ENCODE assay signal across 11 cellular contexts in genomic region chr21:31656199-31657095, GRCh38. TPM values are rescaled to one million over a fixed set of nuclear protein-coding genes. Genes with fewer than 3 reads are reported as not detected.
DNase-seq lines count a peak whose midpoint lies in the region; ATAC-seq, FAIRE-seq and TF ChIP-seq lines count a peak whose summit lies in the region.
"Had no signal": no experiment of that assay in that cellular context is flagged by ENCODE, and none has a peak within 500 bp of the region (broad histone marks: within the 10 kb centered on the region; RNA-seq: fewer than 3 reads in every experiment).

No MANE protein-coding gene starts in this region.

- peaks cover 45% of the 10 kb centered on the region for H3K4me1 Mint-ChIP-seq in activated T-helper 1 cell treated with anti-CD3 and anti-CD28 coated beads, Interleukin-12 subunit alpha, Interleukin-12 subunit beta, Interleukin-2, Interleukin-4 antibody, amounts not matched to agents 30 ng/mL and 10 ng/mL and 1 ng/mL, durations not matched to agents 14 hours and 24 hours and 36 hours (ENCODE audit: low read depth)
- peaks cover 23% of the 10 kb centered on the region for H3K4me1 Mint-ChIP-seq in neural crest cell

- no peaks in the 10 kb centered on the region for H3K27me3 ChIP-seq in body of pancreas

- no peak overlapping the region for H3K27ac ChIP-seq in body of pancreas

- no peak for TF ChIP-seq POLR2A in body of pancreas (IDR thresholded peaks at IDR 0.05)

- intact Hi-C loops in activated T-helper 1 cell treated with anti-CD3 and anti-CD28 coated beads, Interleukin-12 subunit alpha, Interleukin-12 subunit beta, Interleukin-2, Interleukin-4 antibody, amounts not matched to agents 30 ng/mL and 10 ng/mL and 1 ng/mL, durations not matched to agents 14 hours and 24 hours and 36 hours (cut with micrococcal nuclease), result loop anchor here (5.0 kb wide), 2 partner anchors 459 to 474 kb away; no protein-coding TSS in a partner anchor
- intact Hi-C loops in body of pancreas (cut with DNase I), result no loop called here

- H3K4me1 ChIP-seq in body of pancreas, result peaks cover 17% of the 10 kb centered on the region

- no peaks in the 10 kb centered on the region for H3K36me3 ChIP-seq in body of pancreas (replicated peaks in 1 of 2; ENCODE audit: insufficient read depth in 1 of 2, low read depth in 2 of 2)

- peaks cover 12% of the 10 kb centered on the region for H3K36me3 Mint-ChIP-seq in activated T-helper 1 cell treated with anti-CD3 and anti-CD28 coated beads, Interleukin-12 subunit alpha, Interleukin-12 subunit beta, Interleukin-2, Interleukin-4 antibody, amounts not matched to agents 30 ng/mL and 10 ng/mL and 1 ng/mL, durations not matched to agents 14 hours and 24 hours and 36 hours (ENCODE audit: low read depth)
- H3K36me3 Mint-ChIP-seq in neural crest cell (ENCODE audit: low read depth), result peaks cover 8% of the 10 kb centered on the region

- ATAC-seq in body of pancreas, result no peak
- ATAC-seq: Right ventricle myocardium inferior had no signal

- no peak overlapping the region for H3K4me3 ChIP-seq in body of pancreas

- no peak overlapping the region for H3K4me3 Mint-ChIP-seq in activated T-helper 1 cell treated with anti-CD3 and anti-CD28 coated beads, Interleukin-12 subunit alpha, Interleukin-12 subunit beta, Interleukin-2, Interleukin-4 antibody, amounts not matched to agents 30 ng/mL and 10 ng/mL and 1 ng/mL, durations not matched to agents 14 hours and 24 hours and 36 hours
- H3K4me3 Mint-ChIP-seq in neural crest cell, result peak overlapping the region; percentile 3
- H3K4me3 Mint-ChIP-seq: nephron had no signal

- H3K9me3 ChIP-seq in body of pancreas, result no peaks in the 10 kb centered on the region

- peak overlapping the region; percentile 49 for H3K27ac Mint-ChIP-seq in activated T-helper 1 cell treated with anti-CD3 and anti-CD28 coated beads, Interleukin-12 subunit alpha, Interleukin-12 subunit beta, Interleukin-2, Interleukin-4 antibody, amounts not matched to agents 30 ng/mL and 10 ng/mL and 1 ng/mL, durations not matched to agents 14 hours and 24 hours and 36 hours
- H3K27ac Mint-ChIP-seq in neural crest cell (ENCODE audit: unreplicated experiment), result no peak overlapping the region
- H3K27ac Mint-ChIP-seq: nephron had no signal

- H3K27me3 Mint-ChIP-seq in activated T-helper 1 cell treated with anti-CD3 and anti-CD28 coated beads, Interleukin-12 subunit alpha, Interleukin-12 subunit beta, Interleukin-2, Interleukin-4 antibody, amounts not matched to agents 30 ng/mL and 10 ng/mL and 1 ng/mL, durations not matched to agents 14 hours and 24 hours and 36 hours (ENCODE audit: insufficient read depth), result peaks cover 2% of the 10 kb centered on the region
- no peaks in the 10 kb centered on the region for H3K27me3 Mint-ChIP-seq in neural crest cell (ENCODE audit: low read depth)

- DNase-seq in stimulated activated naive CD4-positive, alpha-beta T cell treated with Interleukin-2 at 50 U/mL for 16 hours (lab: John Stamatoyannopoulos, UW), result peak; percentile 50
- DNase-seq in stimulated activated naive CD4-positive, alpha-beta T cell (lab: John Stamatoyannopoulos, UW), result no peak
- no peak for DNase-seq in activated T-helper 1 cell treated with anti-CD3 and anti-CD28 coated beads, Interleukin-12 subunit alpha, Interleukin-12 subunit beta, Interleukin-2, Interleukin-4 antibody, amounts not matched to agents 30 ng/mL and 10 ng/mL and 1 ng/mL, durations not matched to agents 14 hours and 24 hours and 36 hours (ENCODE audit: low spot score)
- DNase-seq in neural crest cell (ENCODE audit: low read depth, low spot score), result no peak
- DNase-seq in NCI-H510A treated with DMSO at 0.1 percent for 48 hours (lab: John Stamatoyannopoulos, UW), result no peak
- DNase-seq in GM19239 (ENCODE audit: insufficient read length, low spot score), result no peak
- DNase-seq in NOMO-1 (lab: John Stamatoyannopoulos, UW; ENCODE audit: unreplicated experiment in 2 of 2), result no peak
- DNase-seq in body of pancreas, result no peak
- DNase-seq: C1 segment of cervical spinal cord had no signal

- 87 to 89% methylated on average over 13 of the region's 13 CpGs for WGBS in body of pancreas, 2 donors

- TF ChIP-seq CTCF in neural crest cell (conservative IDR thresholded peaks at IDR 0.05) (no peak), body of pancreas (IDR thresholded peaks at IDR 0.05) (no peak)

- no peak for FAIRE-seq in GM19239 (lab: Jason Lieb, UNC)

- no peaks in the 10 kb centered on the region for H3K9me3 Mint-ChIP-seq in activated T-helper 1 cell treated with anti-CD3 and anti-CD28 coated beads, Interleukin-12 subunit alpha, Interleukin-12 subunit beta, Interleukin-2, Interleukin-4 antibody, amounts not matched to agents 30 ng/mL and 10 ng/mL and 1 ng/mL, durations not matched to agents 14 hours and 24 hours and 36 hours
- H3K9me3 Mint-ChIP-seq in neural crest cell, result peaks cover 10% of the 10 kb centered on the region

RNA-seq across cellular contexts. Expression of gene SOD1, which starts 3.0 kb away (rescaled TPM):
- total RNA-seq in activated T-helper 1 cell treated with anti-CD3 and anti-CD28 coated beads, Interleukin-12 subunit alpha, Interleukin-12 subunit beta, Interleukin-2, Interleukin-4 antibody, amounts not matched to agents 30 ng/mL and 10 ng/mL and 1 ng/mL, durations not matched to agents 14 hours and 24 hours and 36 hours, result 346 and 354 TPM in 2 replicates
- total RNA-seq in neural crest cell (234 and 241 TPM in 2 replicates), body of pancreas (10 to 100 TPM; 77.6 to 84.7 TPM)
